1 cellular context compared by ENCODE assay signal in the genomic region with DNA sequence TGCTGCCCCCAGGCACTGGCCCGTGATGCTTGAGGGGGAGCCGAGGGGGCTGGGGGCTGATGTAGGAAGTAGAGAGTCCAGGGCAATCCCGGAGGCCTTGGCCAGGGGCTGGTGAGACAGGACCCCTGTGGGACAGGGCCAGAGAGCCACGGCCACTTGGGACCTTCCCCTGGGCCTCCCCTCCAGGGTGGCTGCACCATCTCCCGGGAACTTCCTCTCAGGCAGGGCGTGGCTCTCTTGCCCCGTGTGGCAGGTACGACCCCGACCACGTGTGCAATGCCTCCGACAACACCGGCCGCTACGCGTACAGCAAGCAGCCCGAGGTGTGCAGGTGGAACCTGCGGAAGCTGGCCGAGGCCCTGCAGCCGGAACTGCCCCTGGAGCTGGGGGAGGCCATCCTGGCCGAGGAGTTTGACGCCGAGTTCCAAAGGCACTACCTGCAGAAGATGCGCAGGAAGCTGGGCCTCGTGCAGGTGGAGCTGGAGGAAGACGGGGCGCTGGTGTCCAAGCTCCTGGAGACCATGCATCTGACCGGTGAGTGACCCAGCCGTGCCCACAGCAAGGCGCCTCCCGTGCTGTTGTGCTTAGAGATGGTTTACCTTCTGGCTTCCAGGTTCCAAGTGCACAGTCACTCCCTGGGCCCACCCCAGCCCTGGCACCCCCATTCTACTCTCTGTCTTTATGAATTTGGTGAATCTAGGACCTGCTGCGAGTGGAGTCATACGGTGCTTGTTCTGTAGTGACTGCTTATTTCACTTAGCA.
TF ChIP-seq lines count a peak whose summit lies in the region.

No MANE protein-coding gene starts in this region.

TF ChIP-seq in K562, 482 proteins besides CTCF, POLR2A, EP300 and RAD21:
- TF ChIP-seq FOS (IDR thresholded peaks at IDR 0.05; ENCODE audit: extremely low read depth, insufficient read length) (no peak), TCF7L2 (IDR thresholded peaks at IDR 0.05; ENCODE audit: low read depth, low read length) (no peak), POLR2G (IDR thresholded peaks at IDR 0.05; ENCODE audit: low read depth, low read length) (peak; percentile 69), RBM22 (IDR thresholded peaks at IDR 0.05; ENCODE audit: low read depth, low read length, poor library complexity, severe bottlenecking) (peak; percentile 63)
